8 cellular contexts compared by ENCODE assay signal in the genomic region with DNA sequence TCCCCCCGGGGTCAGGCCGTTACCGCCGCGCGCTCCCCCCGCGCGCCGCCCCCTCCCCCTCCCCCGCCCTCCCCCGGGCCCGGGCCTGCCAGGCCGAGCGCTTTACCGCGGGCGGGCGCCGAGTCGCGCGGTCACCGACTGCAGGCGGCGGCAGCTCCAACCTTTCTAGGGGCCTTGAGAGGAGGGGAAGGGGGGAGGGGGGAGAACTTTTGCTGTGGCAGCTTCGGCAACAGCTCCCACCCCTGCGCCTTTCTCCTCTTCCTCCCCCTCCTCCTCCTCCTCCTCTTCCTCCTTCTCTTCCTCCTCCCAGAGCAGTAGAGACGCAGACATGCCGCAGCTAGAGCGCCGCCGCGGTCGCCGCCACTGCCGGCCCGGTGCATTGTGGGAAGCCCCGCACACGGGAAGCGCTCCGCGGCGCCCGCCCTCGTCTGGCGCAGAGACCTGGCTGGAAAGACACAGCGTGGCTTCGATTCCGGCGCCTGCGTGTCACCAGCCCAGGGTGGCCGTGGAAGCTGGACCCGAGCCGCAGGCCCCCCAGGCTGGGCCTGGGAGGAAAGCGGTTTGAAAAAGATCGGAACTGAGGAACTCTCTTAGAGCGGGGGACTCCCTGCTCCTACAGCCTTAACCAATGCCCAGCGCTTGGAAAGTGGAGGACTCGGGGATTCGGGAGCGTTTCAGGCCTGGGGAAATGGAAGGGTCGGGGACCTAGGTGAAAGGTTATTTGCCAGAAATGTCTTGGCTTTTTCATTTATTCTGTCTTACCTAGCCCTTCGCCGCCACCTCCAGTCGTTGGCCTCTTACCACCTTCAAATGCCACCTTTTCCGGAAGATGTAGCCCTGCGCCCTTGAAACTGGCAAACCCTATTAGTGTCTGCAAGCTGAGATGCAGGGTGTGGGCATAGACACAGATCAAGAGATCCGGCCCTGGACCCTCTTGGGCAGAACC. TPM values are rescaled to one million over a fixed set of nuclear protein-coding genes. Genes with fewer than 3 reads are reported as not detected.
A peak's percentile ranks its signal among the peaks of the same experiment; 100 is the strongest.
DNase-seq lines count a peak whose midpoint lies in the region; ATAC-seq and TF ChIP-seq lines count a peak whose summit lies in the region.

A gene with protein sequence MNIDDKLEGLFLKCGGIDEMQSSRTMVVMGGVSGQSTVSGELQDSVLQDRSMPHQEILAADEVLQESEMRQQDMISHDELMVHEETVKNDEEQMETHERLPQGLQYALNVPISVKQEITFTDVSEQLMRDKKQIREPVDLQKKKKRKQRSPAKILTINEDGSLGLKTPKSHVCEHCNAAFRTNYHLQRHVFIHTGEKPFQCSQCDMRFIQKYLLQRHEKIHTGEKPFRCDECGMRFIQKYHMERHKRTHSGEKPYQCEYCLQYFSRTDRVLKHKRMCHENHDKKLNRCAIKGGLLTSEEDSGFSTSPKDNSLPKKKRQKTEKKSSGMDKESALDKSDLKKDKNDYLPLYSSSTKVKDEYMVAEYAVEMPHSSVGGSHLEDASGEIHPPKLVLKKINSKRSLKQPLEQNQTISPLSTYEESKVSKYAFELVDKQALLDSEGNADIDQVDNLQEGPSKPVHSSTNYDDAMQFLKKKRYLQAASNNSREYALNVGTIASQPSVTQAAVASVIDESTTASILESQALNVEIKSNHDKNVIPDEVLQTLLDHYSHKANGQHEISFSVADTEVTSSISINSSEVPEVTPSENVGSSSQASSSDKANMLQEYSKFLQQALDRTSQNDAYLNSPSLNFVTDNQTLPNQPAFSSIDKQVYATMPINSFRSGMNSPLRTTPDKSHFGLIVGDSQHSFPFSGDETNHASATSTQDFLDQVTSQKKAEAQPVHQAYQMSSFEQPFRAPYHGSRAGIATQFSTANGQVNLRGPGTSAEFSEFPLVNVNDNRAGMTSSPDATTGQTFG (minus strand): TSS at position 330 of the 946 bp plus-strand sequence. CDS start 61,685 bp downstream, outside the sequence.

- H3K79me2 ChIP-seq in PC-3 (ENCODE audit: low read length) = peaks cover 44% of the 10 kb centered on the region

- intact Hi-C loops in PC-3 (cut with micrococcal nuclease) = loop anchor here (10.0 kb wide), 1 partner anchor 320 kb away; a partner anchor contains a TSS

- no peaks in the 10 kb centered on the region for H3F3A ChIP-seq in PC-3 (ENCODE audit: low read length, unreplicated experiment)

- H2AFZ ChIP-seq in PC-3 (ENCODE audit: low read length) = peak within 1 kb of the TSS; percentile 81

- peak; percentile 94 for DNase-seq in D341Med (ENCODE audit: low spot score)
- peak; percentile 85 for DNase-seq in PC-3
- peak; percentile 91 for DNase-seq in activated T-cell treated with anti-CD3 and anti-CD28 coated beads for 48 hours (ENCODE audit: low read depth)
- DNase-seq in epithelial cell of proximal tubule (ENCODE audit: low read depth) = no peak
- peak; percentile 92 for DNase-seq in mucosa of gallbladder (ENCODE audit: low spot score)
- peak; percentile 84 for DNase-seq in stimulated activated CD8-positive, alpha-beta memory T cell treated with anti-CD3 and anti-CD28 coated beads, Interleukin-4, amount 100 ng/mL, for 24 hours (ENCODE audit: low read depth)

- H3K4me1 ChIP-seq in PC-3 (ENCODE audit: insufficient read depth, low read length) = peaks cover 17% of the 10 kb centered on the region

- TSS peak; percentile 88 for BruUV-seq in PC-3 (replicated peaks; lab: Mats Ljungman, UMichigan)

- TF ChIP-seq CTCF in PC-3 (conservative IDR thresholded peaks at IDR 0.05; ENCODE audit: low read depth, low read length) (no peak), epithelial cell of proximal tubule (conservative IDR thresholded peaks at IDR 0.05; ENCODE audit: low read depth, low read length) (no peak)

- H3K9ac ChIP-seq in PC-3 (ENCODE audit: low read length) = peak within 1 kb of the TSS; percentile 94

- ATAC-seq in GM21526 (IDR thresholded peaks at IDR 0.05; ENCODE audit: low FRiP score, unreplicated experiment) (peak; percentile 81), PC-3 (peak; percentile 75)

- no peaks in the 10 kb centered on the region for H3K36me3 ChIP-seq in PC-3 (ENCODE audit: low read depth, low read length)

- H3K4me1 Mint-ChIP-seq in IgD-negative memory B cell = peaks cover 27 to 37% (median 33%) of the 10 kb centered on the region in 3 donors

- H3K4me3 Mint-ChIP-seq in IgD-negative memory B cell = peak within 1 kb of the TSS; percentile 96 to 100 (median 98)

- H3K27me3 ChIP-seq in PC-3 (ENCODE audit: low read length) = no peaks in the 10 kb centered on the region

- H3K4me3 ChIP-seq in PC-3 (ENCODE audit: low read length) = peak within 1 kb of the TSS; percentile 89
- peak within 1 kb of the TSS; percentile 64 for H3K4me3 ChIP-seq in epithelial cell of proximal tubule (ENCODE audit: low read depth, low read length)

- peaks cover 9% of the 10 kb centered on the region for H3K36me3 Mint-ChIP-seq in IgD-negative memory B cell

- peak within 1 kb of the TSS; percentile 86 for H3K27ac ChIP-seq in PC-3 (ENCODE audit: low read length)

- H4K20me1 ChIP-seq in PC-3 (ENCODE audit: low read length) = peaks cover 4% of the 10 kb centered on the region; the same call in 1 of the 2 replicates

- H3K9me3 Mint-ChIP-seq in IgD-negative memory B cell = no peaks in the 10 kb centered on the region

- H3K9me3 ChIP-seq in PC-3 (ENCODE audit: low read length) = no peaks in the 10 kb centered on the region

- POLR2A ChIA-PET in PC-3 (lab: Charles Lee; ENCODE audit: unreplicated experiment) = no interaction called here

- peak within 1 kb of the TSS; percentile 91 for H3K4me2 ChIP-seq in PC-3 (ENCODE audit: low read length)

- peak within 1 kb of the TSS; percentile 97 to 100 (median 97) for H3K27ac Mint-ChIP-seq in IgD-negative memory B cell

- H3K9me2 ChIP-seq in PC-3 (replicated peaks; ENCODE audit: low read length) = no peaks in the 10 kb centered on the region

- CTCF ChIA-PET in PC-3 (lab: Charles Lee) = no interaction called here

- H3K27me3 Mint-ChIP-seq in IgD-negative memory B cell = no peaks in the 10 kb centered on the region

RNA-seq across cellular contexts. Expression of the gene that starts here (rescaled TPM):
- polyA plus RNA-seq in IgD-negative memory B cell = 54.5 TPM
- total RNA-seq in PC-3 (2014; rRNA removed) (18.1 and 23.3 TPM in 2 replicates), epithelial cell of proximal tubule (14.7 and 16.3 TPM in 2 replicates), mucosa of gallbladder (50.4 TPM)
